1 cellular context compared by ENCODE assay signal in genomic region chr17:49191917-49192741, GRCh38.
TF ChIP-seq lines count a peak whose summit lies in the region.

No MANE protein-coding gene starts in this region.

TF ChIP-seq in HEK293, 187 proteins besides CTCF, POLR2A, EP300 and RAD21 (continued from another document and continues in another):
- no peak for TF ChIP-seq ZNF704 (tag by site-specific recombination; IDR thresholded peaks at IDR 0.05)
- TF ChIP-seq OVOL3 (tag by site-specific recombination; IDR thresholded peaks at IDR 0.05), result peak; percentile 60
- TF ChIP-seq ZNF221 (tag by site-specific recombination; IDR thresholded peaks at IDR 0.05; ENCODE audit: borderline replicate concordance), result peak; percentile 60; the same call in 1 of the 2 replicates
- TF ChIP-seq, protein P1, sequence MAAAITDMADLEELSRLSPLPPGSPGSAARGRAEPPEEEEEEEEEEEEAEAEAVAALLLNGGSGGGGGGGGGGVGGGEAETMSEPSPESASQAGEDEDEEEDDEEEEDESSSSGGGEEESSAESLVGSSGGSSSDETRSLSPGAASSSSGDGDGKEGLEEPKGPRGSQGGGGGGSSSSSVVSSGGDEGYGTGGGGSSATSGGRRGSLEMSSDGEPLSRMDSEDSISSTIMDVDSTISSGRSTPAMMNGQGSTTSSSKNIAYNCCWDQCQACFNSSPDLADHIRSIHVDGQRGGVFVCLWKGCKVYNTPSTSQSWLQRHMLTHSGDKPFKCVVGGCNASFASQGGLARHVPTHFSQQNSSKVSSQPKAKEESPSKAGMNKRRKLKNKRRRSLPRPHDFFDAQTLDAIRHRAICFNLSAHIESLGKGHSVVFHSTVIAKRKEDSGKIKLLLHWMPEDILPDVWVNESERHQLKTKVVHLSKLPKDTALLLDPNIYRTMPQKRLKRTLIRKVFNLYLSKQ (tag by site-specific recombination; IDR thresholded peaks at IDR 0.05; ENCODE audit: borderline replicate concordance), result no peak
- no peak for TF ChIP-seq ZNF211 (tag by site-specific recombination; IDR thresholded peaks at IDR 0.05; ENCODE audit: low read depth)
- no peak for TF ChIP-seq ZNF529 (tag by site-specific recombination; IDR thresholded peaks at IDR 0.05; ENCODE audit: insufficient replicate concordance)
- TF ChIP-seq ZNF423 (tag by site-specific recombination; IDR thresholded peaks at IDR 0.05), result peak; percentile 60
- TF ChIP-seq ZNF571 (tag by site-specific recombination; IDR thresholded peaks at IDR 0.05), result no peak
- TF ChIP-seq ZNF394 (tag by site-specific recombination; IDR thresholded peaks at IDR 0.05; ENCODE audit: borderline replicate concordance), result peak; percentile 66; the same call in 1 of the 2 replicates
- TF ChIP-seq ZNF404 (tag by site-specific recombination; IDR thresholded peaks at IDR 0.05), result no peak
- no peak for TF ChIP-seq ZNF510 (tag by site-specific recombination; IDR thresholded peaks at IDR 0.05; ENCODE audit: insufficient replicate concordance)
- TF ChIP-seq KLF16 (tag by site-specific recombination; IDR thresholded peaks at IDR 0.05), result peak; percentile 79
- no peak for TF ChIP-seq ZNF830 (tag by site-specific recombination; IDR thresholded peaks at IDR 0.05; ENCODE audit: low read depth)
- no peak for TF ChIP-seq HIC1 (tag by site-specific recombination; IDR thresholded peaks at IDR 0.05)
- TF ChIP-seq HOXD13 (CRISPR knock-in tag; IDR thresholded peaks at IDR 0.05; ENCODE audit: borderline replicate concordance), result no peak
- TF ChIP-seq, protein P2, sequence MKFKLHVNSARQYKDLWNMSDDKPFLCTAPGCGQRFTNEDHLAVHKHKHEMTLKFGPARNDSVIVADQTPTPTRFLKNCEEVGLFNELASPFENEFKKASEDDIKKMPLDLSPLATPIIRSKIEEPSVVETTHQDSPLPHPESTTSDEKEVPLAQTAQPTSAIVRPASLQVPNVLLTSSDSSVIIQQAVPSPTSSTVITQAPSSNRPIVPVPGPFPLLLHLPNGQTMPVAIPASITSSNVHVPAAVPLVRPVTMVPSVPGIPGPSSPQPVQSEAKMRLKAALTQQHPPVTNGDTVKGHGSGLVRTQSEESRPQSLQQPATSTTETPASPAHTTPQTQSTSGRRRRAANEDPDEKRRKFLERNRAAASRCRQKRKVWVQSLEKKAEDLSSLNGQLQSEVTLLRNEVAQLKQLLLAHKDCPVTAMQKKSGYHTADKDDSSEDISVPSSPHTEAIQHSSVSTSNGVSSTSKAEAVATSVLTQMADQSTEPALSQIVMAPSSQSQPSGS (tag by site-specific recombination; IDR thresholded peaks at IDR 0.05; ENCODE audit: low read depth), result no peak
- 0 out of 2 replicates have a peak, but pooled peaks have one; percentile 13 for TF ChIP-seq ZNF146 (tag by site-specific recombination; IDR thresholded peaks at IDR 0.05)
- peak; percentile 74 for TF ChIP-seq SP7 (tag by site-specific recombination; IDR thresholded peaks at IDR 0.05)
- TF ChIP-seq ZNF354C (tag by site-specific recombination; IDR thresholded peaks at IDR 0.05; ENCODE audit: borderline replicate concordance, low read depth), result no peak
- TF ChIP-seq ZNF239 (tag by site-specific recombination; IDR thresholded peaks at IDR 0.05), result no peak
- TF ChIP-seq ZBTB1 (tag by site-specific recombination; IDR thresholded peaks at IDR 0.05), result 0 out of 2 replicates have a peak, but pooled peaks have one; percentile 10
- peak; percentile 79 for TF ChIP-seq SCRT2 (tag by site-specific recombination; IDR thresholded peaks at IDR 0.05)
- TF ChIP-seq, protein P3, sequence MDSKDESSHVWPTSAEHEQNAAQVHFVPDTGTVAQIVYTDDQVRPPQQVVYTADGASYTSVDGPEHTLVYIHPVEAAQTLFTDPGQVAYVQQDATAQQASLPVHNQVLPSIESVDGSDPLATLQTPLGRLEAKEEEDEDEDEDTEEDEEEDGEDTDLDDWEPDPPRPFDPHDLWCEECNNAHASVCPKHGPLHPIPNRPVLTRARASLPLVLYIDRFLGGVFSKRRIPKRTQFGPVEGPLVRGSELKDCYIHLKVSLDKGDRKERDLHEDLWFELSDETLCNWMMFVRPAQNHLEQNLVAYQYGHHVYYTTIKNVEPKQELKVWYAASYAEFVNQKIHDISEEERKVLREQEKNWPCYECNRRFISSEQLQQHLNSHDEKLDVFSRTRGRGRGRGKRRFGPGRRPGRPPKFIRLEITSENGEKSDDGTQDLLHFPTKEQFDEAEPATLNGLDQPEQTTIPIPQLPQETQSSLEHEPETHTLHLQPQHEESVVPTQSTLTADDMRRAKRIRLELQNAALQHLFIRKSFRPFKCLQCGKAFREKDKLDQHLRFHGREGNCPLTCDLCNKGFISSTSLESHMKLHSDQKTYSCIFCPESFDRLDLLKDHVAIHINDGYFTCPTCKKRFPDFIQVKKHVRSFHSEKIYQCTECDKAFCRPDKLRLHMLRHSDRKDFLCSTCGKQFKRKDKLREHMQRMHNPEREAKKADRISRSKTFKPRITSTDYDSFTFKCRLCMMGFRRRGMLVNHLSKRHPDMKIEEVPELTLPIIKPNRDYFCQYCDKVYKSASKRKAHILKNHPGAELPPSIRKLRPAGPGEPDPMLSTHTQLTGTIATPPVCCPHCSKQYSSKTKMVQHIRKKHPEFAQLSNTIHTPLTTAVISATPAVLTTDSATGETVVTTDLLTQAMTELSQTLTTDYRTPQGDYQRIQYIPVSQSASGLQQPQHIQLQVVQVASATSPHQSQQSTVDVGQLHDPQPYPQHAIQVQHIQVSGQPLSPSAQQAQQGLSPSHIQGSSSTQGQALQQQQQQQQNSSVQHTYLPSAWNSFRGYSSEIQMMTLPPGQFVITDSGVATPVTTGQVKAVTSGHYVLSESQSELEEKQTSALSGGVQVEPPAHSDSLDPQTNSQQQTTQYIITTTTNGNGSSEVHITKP (tag by site-specific recombination; IDR thresholded peaks at IDR 0.05), result no peak; the same call in 1 of the 2 replicates
- TF ChIP-seq ZFP37 (tag by site-specific recombination; IDR thresholded peaks at IDR 0.05), result peak; percentile 91
- peak; percentile 47; the same call in 1 of the 2 replicates for TF ChIP-seq ZBTB8A (tag by site-specific recombination; IDR thresholded peaks at IDR 0.05)
- peak; percentile 74; the same call in 1 of the 2 replicates for TF ChIP-seq ZNF184 (tag by site-specific recombination; IDR thresholded peaks at IDR 0.05)
- peak; percentile 94 for TF ChIP-seq ZFP69B (tag by site-specific recombination; IDR thresholded peaks at IDR 0.05)
- peak; percentile 88; the same call in 1 of the 2 replicates for TF ChIP-seq ZNF785 (tag by site-specific recombination; IDR thresholded peaks at IDR 0.05)
- TF ChIP-seq ZNF23 (tag by site-specific recombination; IDR thresholded peaks at IDR 0.05; ENCODE audit: borderline replicate concordance), result no peak
- TF ChIP-seq ZNF777 (tag by site-specific recombination; IDR thresholded peaks at IDR 0.05; ENCODE audit: borderline replicate concordance), result peak; percentile 67
- TF ChIP-seq KLF8 (tag by site-specific recombination; IDR thresholded peaks at IDR 0.05), result peak; percentile 87
- 0 out of 2 replicates have a peak, but pooled peaks have one; percentile 53 for TF ChIP-seq ZNF701 (tag by site-specific recombination; IDR thresholded peaks at IDR 0.05)
- no peak for TF ChIP-seq ZNF138 (tag by site-specific recombination; IDR thresholded peaks at IDR 0.05; ENCODE audit: borderline replicate concordance)
- no peak for TF ChIP-seq ZNF202 (tag by site-specific recombination; IDR thresholded peaks at IDR 0.05; ENCODE audit: borderline replicate concordance)
- TF ChIP-seq ZFHX2 (tag by site-specific recombination; conservative IDR thresholded peaks at IDR 0.05), result no peak; the same call in 1 of the 2 replicates
- no peak for TF ChIP-seq ZNF768 (tag by site-specific recombination; IDR thresholded peaks at IDR 0.05)
- no peak; the same call in 1 of the 2 replicates for TF ChIP-seq FEZF1 (tag by site-specific recombination; IDR thresholded peaks at IDR 0.05)
- TF ChIP-seq ZNF2 (tag by site-specific recombination; IDR thresholded peaks at IDR 0.05), result peak; percentile 96
- TF ChIP-seq ZNF558 (tag by site-specific recombination; IDR thresholded peaks at IDR 0.05), result peak; percentile 66; the same call in 1 of the 2 replicates
- peak; percentile 34 for TF ChIP-seq ZNF561 (tag by site-specific recombination; IDR thresholded peaks at IDR 0.05; ENCODE audit: borderline replicate concordance)
- peak; percentile 31; the same call in 1 of the 2 replicates for TF ChIP-seq ZNF843 (tag by site-specific recombination; IDR thresholded peaks at IDR 0.05)
- TF ChIP-seq MEIS1 (CRISPR knock-in tag; IDR thresholded peaks at IDR 0.05; ENCODE audit: borderline replicate concordance), result no peak
- peak; percentile 92 for TF ChIP-seq ZNF335 (tag by site-specific recombination; conservative IDR thresholded peaks at IDR 0.05)
- peak; percentile 65 for TF ChIP-seq ZNF629 (tag by site-specific recombination; IDR thresholded peaks at IDR 0.05)
- TF ChIP-seq PRDM6 (tag by site-specific recombination; IDR thresholded peaks at IDR 0.05), result no peak
- peak; percentile 35 for TF ChIP-seq OSR2 (tag by site-specific recombination; IDR thresholded peaks at IDR 0.05)
- peak; percentile 84; the same call in 1 of the 2 replicates for TF ChIP-seq ZNF24 (tag by site-specific recombination; IDR thresholded peaks at IDR 0.05)
- TF ChIP-seq ZNF324 (tag by site-specific recombination; IDR thresholded peaks at IDR 0.05), result peak; percentile 94
- no peak for TF ChIP-seq SP2 (tag by site-specific recombination; IDR thresholded peaks at IDR 0.05)
- TF ChIP-seq TCF7L2 (IDR thresholded peaks at IDR 0.05; ENCODE audit: borderline replicate concordance, low read depth, low read length), result no peak
- peak; percentile 52; the same call in 1 of the 2 replicates for TF ChIP-seq WT1 (tag by site-specific recombination; IDR thresholded peaks at IDR 0.05)
- peak; percentile 74 for TF ChIP-seq YY2 (tag by site-specific recombination; IDR thresholded peaks at IDR 0.05)
- peak; percentile 94 for TF ChIP-seq ZNF610 (tag by site-specific recombination; IDR thresholded peaks at IDR 0.05; ENCODE audit: borderline replicate concordance)
